ENCODE assay signal across 8 cellular contexts in the genomic region with DNA sequence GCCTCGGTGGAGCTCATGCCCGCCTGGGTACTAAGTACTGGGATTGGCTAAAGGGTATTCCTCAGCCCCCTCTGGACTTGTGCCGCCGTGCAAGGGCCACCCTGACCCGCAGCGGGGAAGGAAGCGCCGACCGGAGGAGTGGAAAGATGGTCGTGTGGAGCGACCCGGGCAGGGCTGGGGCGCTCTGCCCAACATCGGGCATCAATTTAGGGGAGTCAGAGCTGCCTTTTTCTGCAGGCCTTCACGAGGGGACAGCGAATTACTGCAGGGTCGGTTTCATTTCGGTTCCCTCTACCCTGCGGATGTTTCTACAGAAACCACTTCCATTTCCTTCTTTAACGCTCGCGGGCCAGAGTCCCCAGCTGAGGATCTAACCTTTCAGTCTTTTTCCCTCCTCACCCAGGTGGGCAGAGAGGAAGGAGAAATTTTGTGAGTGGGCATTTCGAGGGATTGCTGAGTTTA. TPM values are rescaled to one million over a fixed set of nuclear protein-coding genes. Genes with fewer than 3 reads are reported as not detected.
DNase-seq lines count a peak whose midpoint lies in the region; ATAC-seq and TF ChIP-seq lines count a peak whose summit lies in the region.

No MANE protein-coding gene starts in this region.

- H3K4me3 ChIP-seq in foreskin fibroblast (ENCODE audit: low read depth in 1 of 2, low read length in 2 of 2): peak overlapping the region; percentile 88 to 98

- ATAC-seq in HG02973 (IDR thresholded peaks at IDR 0.05; ENCODE audit: unreplicated experiment) (peak; percentile 11), GM19324 (IDR thresholded peaks at IDR 0.05; ENCODE audit: low FRiP score, unreplicated experiment) (no peak)

- H3K27me3 Mint-ChIP-seq in T-helper 1 cell treated with Interleukin-12 subunit alpha and Interleukin-12 subunit beta and Interleukin-4 antibody, amounts not matched to agents 30 μg/mL and 1 μg/mL, for 36 hours (ENCODE audit: low read depth): no peaks in the 10 kb centered on the region
- H3K27me3 Mint-ChIP-seq in progenitor cell of endocrine pancreas: no peaks in the 10 kb centered on the region

- TF ChIP-seq CTCF in foreskin fibroblast (IDR thresholded peaks at IDR 0.05; ENCODE audit: low read depth, low read length) (no peak), progenitor cell of endocrine pancreas (IDR thresholded peaks at IDR 0.05; ENCODE audit: unreplicated experiment) (no peak)

- peak overlapping the region; percentile 92 for H3K4me3 Mint-ChIP-seq in T-helper 1 cell treated with Interleukin-12 subunit alpha and Interleukin-12 subunit beta and Interleukin-4 antibody, amounts not matched to agents 30 μg/mL and 1 μg/mL, for 36 hours
- peak overlapping the region; percentile 96 for H3K4me3 Mint-ChIP-seq in progenitor cell of endocrine pancreas (ENCODE audit: low read depth)

- H3K9me3 Mint-ChIP-seq in T-helper 1 cell treated with Interleukin-12 subunit alpha and Interleukin-12 subunit beta and Interleukin-4 antibody, amounts not matched to agents 30 μg/mL and 1 μg/mL, for 36 hours: no peaks in the 10 kb centered on the region
- H3K9me3 Mint-ChIP-seq in progenitor cell of endocrine pancreas (ENCODE audit: low read depth): no peaks in the 10 kb centered on the region

- peaks cover 37% of the 10 kb centered on the region for H3K4me1 Mint-ChIP-seq in T-helper 1 cell treated with Interleukin-12 subunit alpha and Interleukin-12 subunit beta and Interleukin-4 antibody, amounts not matched to agents 30 μg/mL and 1 μg/mL, for 36 hours (ENCODE audit: low read depth)
- peaks cover 22% of the 10 kb centered on the region for H3K4me1 Mint-ChIP-seq in progenitor cell of endocrine pancreas (ENCODE audit: low read depth)

- peaks cover 17% of the 10 kb centered on the region for H3K36me3 Mint-ChIP-seq in T-helper 1 cell treated with Interleukin-12 subunit alpha and Interleukin-12 subunit beta and Interleukin-4 antibody, amounts not matched to agents 30 μg/mL and 1 μg/mL, for 36 hours (ENCODE audit: low read depth)
- no peaks in the 10 kb centered on the region for H3K36me3 Mint-ChIP-seq in progenitor cell of endocrine pancreas (ENCODE audit: insufficient read depth)

- H3K27ac Mint-ChIP-seq in T-helper 1 cell treated with Interleukin-12 subunit alpha and Interleukin-12 subunit beta and Interleukin-4 antibody, amounts not matched to agents 30 μg/mL and 1 μg/mL, for 36 hours: peak overlapping the region; percentile 99
- H3K27ac Mint-ChIP-seq in progenitor cell of endocrine pancreas: peak overlapping the region; percentile 100

- DNase-seq in SKM-1 treated with dmso at 0.1 percent for 144 hours (lab: John Stamatoyannopoulos, UW; ENCODE audit: unreplicated experiment): peak; percentile 84
- DNase-seq in SKM-1 (lab: John Stamatoyannopoulos, UW; ENCODE audit: unreplicated experiment): no peak
- DNase-seq in foreskin fibroblast: no peak
- no peak for DNase-seq in progenitor cell of endocrine pancreas (ENCODE audit: low spot score, unreplicated experiment)
- no peak for DNase-seq in epidermal melanocyte (ENCODE audit: insufficient read length, low spot score)

RNA-seq across cellular contexts. Expression of gene TOR1AIP1, which starts 1.0 kb away (rescaled TPM):
- total RNA-seq in progenitor cell of endocrine pancreas: 29.5 and 32.0 TPM in 2 replicates

RNA-seq across cellular contexts. Expression of gene TOR1AIP2, which starts 5.5 kb away (rescaled TPM):
- 78.4 and 83.2 TPM in 2 replicates for total RNA-seq in progenitor cell of endocrine pancreas
